ENCODE assay signal across 29 cellular contexts in genomic region chr1:16394178-16394521, GRCh38. TPM values are rescaled to one million over a fixed set of nuclear protein-coding genes. Genes with fewer than 3 reads are reported as not detected.
"Had no signal": no experiment of that assay in that cellular context is flagged by ENCODE, and none has a peak within 500 bp of the region (broad histone marks: within the 10 kb centered on the region; RNA-seq: fewer than 3 reads in every experiment).

No MANE protein-coding gene starts in this region.

- H3K27me3 Mint-ChIP-seq: activated CD4-positive, alpha-beta T cell treated with anti-CD3 and anti-CD28 coated beads, Interleukin-2, amount 10 ng/mL, durations not matched to agents 7 days and 5 days had no signal

- DNase-seq: activated CD4-positive, alpha-beta T cell treated with anti-CD3 and anti-CD28 coated beads, Interleukin-2, amount 10 ng/mL, durations not matched to agents 7 days and 5 days; activated naive CD4-positive, alpha-beta T cell; activated T-cell treated with anti-CD3 and anti-CD28 coated beads for 4 hours; body of pancreas; colonic mucosa; effector memory CD4-positive, alpha-beta T cell; erythroblast; hippocampal formation; left cardiac atrium; mucosa of descending colon; pancreas; retina; stimulated activated CD4-positive, alpha-beta T cell treated with anti-CD3 and anti-CD28 coated beads, Interleukin-12 subunit alpha, Interleukin-12 subunit beta, amount 100 ng/mL, for 4 hours; stimulated activated CD4-positive, alpha-beta T cell treated with anti-CD3 and anti-CD28 coated beads, Interleukin-4, amount 100 ng/mL, for 1 hour; stimulated activated naive CD8-positive, alpha-beta T cell treated with anti-CD3 and anti-CD28 coated beads, Interleukin-15, Interleukin-2, amounts not matched to agents 100 U/mL and 50 U/mL, for 24 hours; T-helper 1 cell; upper lobe of left lung had no signal

- H3K27ac Mint-ChIP-seq: activated CD4-positive, alpha-beta T cell treated with anti-CD3 and anti-CD28 coated beads, Interleukin-2, amount 10 ng/mL, durations not matched to agents 7 days and 5 days; T-helper 2 cell treated with Interferon-gamma antibody and Interleukin-4, amounts not matched to agents 5 μg/mL and 100 μg/mL, for 36 hours had no signal

- H3K4me3 Mint-ChIP-seq: activated CD4-positive, alpha-beta T cell treated with anti-CD3 and anti-CD28 coated beads, Interleukin-2, amount 10 ng/mL, durations not matched to agents 7 days and 5 days; T-helper 2 cell treated with Interferon-gamma antibody and Interleukin-4, amounts not matched to agents 5 μg/mL and 100 μg/mL, for 36 hours had no signal

- ATAC-seq: body of pancreas; gastroesophageal sphincter; mucosa of descending colon; sciatic nerve; stimulated activated naive CD8-positive, alpha-beta T cell treated with anti-CD3 and anti-CD28 coated beads, Interleukin-15, Interleukin-2, amounts not matched to agents 100 U/mL and 50 U/mL, for 24 hours had no signal

- H3K9me3 Mint-ChIP-seq: activated CD4-positive, alpha-beta T cell treated with anti-CD3 and anti-CD28 coated beads, Interleukin-2, amount 10 ng/mL, durations not matched to agents 7 days and 5 days; T-helper 2 cell treated with Interferon-gamma antibody and Interleukin-4, amounts not matched to agents 5 μg/mL and 100 μg/mL, for 36 hours had no signal

RNA-seq across cellular contexts. Expression of gene SPATA21, which starts 43.1 kb away (rescaled TPM):
- total RNA-seq: activated CD4-positive, alpha-beta T cell treated with anti-CD3 and anti-CD28 coated beads, Interleukin-2, amount 10 ng/mL, durations not matched to agents 7 days and 5 days; aorta; body of pancreas; colonic mucosa; dermis microvascular lymphatic vessel endothelial cell; left cardiac atrium; left ventricle myocardium superior; lung microvascular endothelial cell; mesenteric fat pad; myocyte; prostate gland; thyroid gland; upper lobe of left lung; vagina had no signal
